ENCODE assay signal across 8 cellular contexts in genomic region chr16:85689285-85689949, GRCh38. TPM values are rescaled to one million over a fixed set of nuclear protein-coding genes. Genes with fewer than 3 reads are reported as not detected.
DNase-seq lines count a peak whose midpoint lies in the region; FAIRE-seq and TF ChIP-seq lines count a peak whose summit lies in the region.

No MANE protein-coding gene starts in this region.

- H4K8ac ChIP-seq in H1 (ENCODE audit: extremely low read depth, insufficient read depth, low read length): peak overlapping the region; percentile 80; the same call in 1 of the 2 replicates

- no peak overlapping the region for H3K14ac ChIP-seq in H1 (ENCODE audit: insufficient read length)

- no peak overlapping the region for H4K5ac ChIP-seq in H1 (ENCODE audit: insufficient read length, low read depth, low read length)

- H3K18ac ChIP-seq in H1 (ENCODE audit: extremely low read depth, low read length): no peak overlapping the region; the same call in 1 of the 2 replicates

- peaks cover 2% of the 10 kb centered on the region for H3K36me3 Mint-ChIP-seq in progenitor cell of endocrine pancreas (ENCODE audit: insufficient read depth)

- no peak overlapping the region for H3K56ac ChIP-seq in H1 (replicated peaks; ENCODE audit: insufficient read length, low read depth, low read length)

- H3K9ac ChIP-seq in ES-I3 (ENCODE audit: low read depth, low read length) (peak overlapping the region; percentile 40; the same call in 1 of the 2 replicates), H1 (replicated peaks in 1 of 4; ENCODE audit: extremely low read depth in 1 of 4, low read depth in 3 of 4, low read length in 3 of 4) (peak overlapping the region in 1 of 4 experiments; percentile 39; a peak in 1 of 7 replicates)

- no peak for TF ChIP-seq RAD21 in H1 (IDR thresholded peaks at IDR 0.05 in 1 of 2, conservative IDR thresholded peaks at IDR 0.05 in 1 of 2; ENCODE audit: low read depth in 2 of 2, low read length in 2 of 2)

- H3K4ac ChIP-seq in H1 (replicated peaks; ENCODE audit: insufficient read length, low read depth, low read length): no peak overlapping the region

- H3K4me1 Mint-ChIP-seq in progenitor cell of endocrine pancreas (ENCODE audit: low read depth): peaks cover 15% of the 10 kb centered on the region

- no peak overlapping the region for H2BK12ac ChIP-seq in H1 (ENCODE audit: low read depth, low read length)

- no peak overlapping the region for H2BK5ac ChIP-seq in H1 (ENCODE audit: low read depth, low read length)

- no peak overlapping the region for H2AFZ ChIP-seq in H1 (ENCODE audit: low read length)

- H3K4me3 ChIP-seq in H1 (ENCODE audit: extremely low read depth in 1 of 4, insufficient read depth in 2 of 4, low read depth in 3 of 4, low read length in 4 of 4): peak overlapping the region; percentile 15 to 55 (median 24); a peak in 6 of 8 replicates

- no peak overlapping the region for H2AK5ac ChIP-seq in H1 (ENCODE audit: low read depth, low read length)

- no peaks in the 10 kb centered on the region for H3K27me3 Mint-ChIP-seq in progenitor cell of endocrine pancreas

- CTCF ChIA-PET in H1 (lab: Charles Lee; ENCODE audit: partially characterized antibody): interaction anchor here (0.5 to 37.0 kb wide), 15 partner anchors 9 to 1887 kb away, joined by 3 to 620 read pairs (median 4); no protein-coding TSS in a partner anchor

- H3K23me2 ChIP-seq in H1 (ENCODE audit: low read depth, low read length): no peaks in the 10 kb centered on the region; the same call in 1 of the 2 replicates

- POLR2A ChIA-PET in H1 (lab: Charles Lee; ENCODE audit: partially characterized antibody): interaction anchor here (1.0 to 9.5 kb wide), 8 partner anchors 8 to 28 kb away, joined by 3 to 77 read pairs (median 6); no protein-coding TSS in a partner anchor

- H3K27me3 ChIP-seq in H1 (replicated peaks in 1 of 4; ENCODE audit: control insufficient read depth in 3 of 4, extremely low read depth in 1 of 4, insufficient read depth in 3 of 4, low read length in 3 of 4): no peaks in the 10 kb centered on the region

- H3K4me3 Mint-ChIP-seq in progenitor cell of endocrine pancreas (ENCODE audit: low read depth): peak overlapping the region; percentile 63

- H3K4me1 ChIP-seq in ES-I3 (ENCODE audit: insufficient read depth, low read length) (peaks cover 4% of the 10 kb centered on the region; the same call in 1 of the 2 replicates), H1 (replicated peaks in 1 of 4; ENCODE audit: control insufficient read depth in 3 of 4, insufficient read depth in 4 of 4, low read length in 3 of 4) (peaks cover 0 to 5% (median 0%) of the 10 kb centered on the region in 4 experiments; a peak in 1 of 7 replicates)

- TF ChIP-seq CTCF in H1 (IDR thresholded peaks at IDR 0.05; ENCODE audit: control extremely low read depth in 1 of 3, insufficient read depth in 1 of 3, low read depth in 1 of 3, low read length in 3 of 3) (no peak), progenitor cell of endocrine pancreas (IDR thresholded peaks at IDR 0.05; ENCODE audit: unreplicated experiment) (no peak), GM20000 (IDR thresholded peaks at IDR 0.05; ENCODE audit: extremely low read depth, missing control alignments) (no peak)

- H4K91ac ChIP-seq in H1 (replicated peaks; ENCODE audit: insufficient read length, low read length): no peak overlapping the region

- H3K27ac ChIP-seq in H1 (ENCODE audit: low read depth, low read length): no peak overlapping the region

- no peak overlapping the region for H3K27ac Mint-ChIP-seq in progenitor cell of endocrine pancreas

- peaks cover 0 to 26% of the 10 kb centered on the region in 2 experiments; a peak in 2 of 4 replicates for H3K79me2 ChIP-seq in H1 (ENCODE audit: control insufficient read depth in 1 of 2, insufficient read depth in 2 of 2, low read length in 2 of 2)

- DNase-seq in NCI-H345 treated with DMSO at 0.1 percent for 48 hours (lab: John Stamatoyannopoulos, UW; ENCODE audit: unreplicated experiment): peak; percentile 33
- no peak for DNase-seq in H1 (ENCODE audit: low read depth in 1 of 2, low spot score in 2 of 2)
- DNase-seq in progenitor cell of endocrine pancreas (ENCODE audit: low spot score, unreplicated experiment): no peak
- DNase-seq in GM20000 (ENCODE audit: low spot score): no peak
- DNase-seq in NK-92 treated with Interleukin-12 subunit alpha and Interleukin-12 subunit beta, amount 100 ng/mL, for 24 hours (lab: John Stamatoyannopoulos, UW): no peak
- DNase-seq in stimulated activated CD8-positive, alpha-beta memory T cell treated with anti-CD3 and anti-CD28 coated beads, Interleukin-4, amount 100 ng/mL, for 48 hours: no peak
- no peak for DNase-seq in GOT3 (lab: John Stamatoyannopoulos, UW)

- no peak overlapping the region for H2BK120ac ChIP-seq in H1 (replicated peaks; ENCODE audit: low read depth, low read length)

- TF ChIP-seq POLR2A in H1 (IDR thresholded peaks at IDR 0.05; ENCODE audit: control extremely low read depth in 1 of 2, low read depth in 2 of 2, low read length in 2 of 2): no peak

- H3K9me3 ChIP-seq in ES-I3 (ENCODE audit: control insufficient read depth, insufficient read depth, low read length) (no peaks in the 10 kb centered on the region), H1 (ENCODE audit: insufficient read depth in 2 of 2, low read depth in 1 of 2, low read length in 1 of 2) (no peaks in the 10 kb centered on the region)

- H3K36me3 ChIP-seq in ES-I3 (ENCODE audit: insufficient read depth, low read length): no peaks in the 10 kb centered on the region
- peaks cover 0 to 7% (median 0%) of the 10 kb centered on the region in 4 experiments; a peak in 4 of 8 replicates for H3K36me3 ChIP-seq in H1 (ENCODE audit: control insufficient read depth in 2 of 4, insufficient read depth in 4 of 4, low read length in 3 of 4)

- H2BK15ac ChIP-seq in H1 (ENCODE audit: low read length): no peak overlapping the region

- no peaks in the 10 kb centered on the region for H3K9me3 Mint-ChIP-seq in progenitor cell of endocrine pancreas (ENCODE audit: low read depth)

- no peak for FAIRE-seq in H1 (lab: Jason Lieb, UNC)

- H3K4me2 ChIP-seq in H1 (ENCODE audit: insufficient read depth in 1 of 2, low read depth in 2 of 2, low read length in 2 of 2): peak overlapping the region; percentile 45 to 65

- peaks cover 2% of the 10 kb centered on the region; the same call in 1 of the 2 replicates for H3K79me1 ChIP-seq in H1 (ENCODE audit: low read depth, low read length)

- no peak for TF ChIP-seq EP300 in H1 (IDR thresholded peaks at IDR 0.05; ENCODE audit: borderline replicate concordance in 1 of 2, low read depth in 2 of 2, low read length in 2 of 2)

- H4K20me1 ChIP-seq in H1 (replicated peaks in 1 of 2; ENCODE audit: control insufficient read depth in 1 of 2, insufficient read depth in 2 of 2, low read length in 2 of 2): peaks cover 0 to 4% of the 10 kb centered on the region in 2 experiments

- no peak overlapping the region for H3K23ac ChIP-seq in H1 (ENCODE audit: insufficient read length)

- 58% methylated on average over 27 of the region's 27 CpGs; no CpG with 5 or more reads in 1 of the 2 experiments for WGBS in H1 (ENCODE audit: extremely low coverage in 1 of 2, insufficient coverage in 1 of 2, insufficient read length in 1 of 2, insufficient replicate concordance in 2 of 2, low coverage in 1 of 2, low lambda C conversion rate in 2 of 2, missing lambda C conversion rate in 1 of 2), 2 experiments

- H2BK20ac ChIP-seq in H1 (ENCODE audit: low read length): no peak overlapping the region

TF ChIP-seq in H1, 55 proteins besides CTCF, POLR2A, EP300 and RAD21:
- TF ChIP-seq KDM1A (IDR thresholded peaks at IDR 0.05; ENCODE audit: borderline replicate concordance, low read length): peak; percentile 33; the same call in 1 of the 2 replicates
- TF ChIP-seq, protein P1, sequence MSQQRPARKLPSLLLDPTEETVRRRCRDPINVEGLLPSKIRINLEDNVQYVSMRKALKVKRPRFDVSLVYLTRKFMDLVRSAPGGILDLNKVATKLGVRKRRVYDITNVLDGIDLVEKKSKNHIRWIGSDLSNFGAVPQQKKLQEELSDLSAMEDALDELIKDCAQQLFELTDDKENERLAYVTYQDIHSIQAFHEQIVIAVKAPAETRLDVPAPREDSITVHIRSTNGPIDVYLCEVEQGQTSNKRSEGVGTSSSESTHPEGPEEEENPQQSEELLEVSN (IDR thresholded peaks at IDR 0.05): no peak
TF ChIP-seq in H1: peak in this region for 1.

RNA-seq across cellular contexts. Expression of gene GINS2, which starts 0.7 kb away (rescaled TPM):
- total RNA-seq in H1 (2021; fragmentation: NEBNext Ultra II Directional; extraction: Animal tissue kit (Norgen Biotek cat#: 25700)): 51.4 and 59.1 TPM in 2 replicates
- 22.5 and 29.4 TPM in 2 replicates for polyA plus RNA-seq in H1 (2011; rRNA removed)
- 31.5 TPM for polyA plus RNA-seq in H1 (2011; cell fraction: cytosol; rRNA removed)
- polyA plus RNA-seq in H1 (2011; cell fraction: nucleus; rRNA removed): 18.3 TPM
- 34.6 to 46.9 TPM (median 38.3 TPM) in 4 replicates for polyA plus RNA-seq in H1 (2012, experiment 1 of 2)
- polyA plus RNA-seq in H1 (2012, experiment 2 of 2): 17.0 TPM
- 28.2 TPM for polyA plus RNA-seq in H1 (2013, experiment 1 of 2)
- 28.2 TPM for polyA plus RNA-seq in H1 (2013, experiment 2 of 2)
- polyA minus RNA-seq in H1 (2011; rRNA and poly(A)+ RNA removed): 24.8 and 29.1 TPM in 2 replicates
- polyA minus RNA-seq in H1 (2011; cell fraction: cytosol; rRNA and poly(A)+ RNA removed): 14.1 TPM
- 18.6 TPM for polyA minus RNA-seq in H1 (2011; cell fraction: nucleus; rRNA and poly(A)+ RNA removed)
- total RNA-seq in progenitor cell of endocrine pancreas: 20.9 and 22.3 TPM in 2 replicates
